ENCODE assay signal across 8 cellular contexts in genomic region chr15:94844533-94845390, GRCh38.
DNase-seq lines count a peak whose midpoint lies in the region; TF ChIP-seq lines count a peak whose summit lies in the region.

No MANE protein-coding gene starts in this region.

- H3K4me1 ChIP-seq in suprapubic skin: peaks cover 8% of the 10 kb centered on the region

- no peaks in the 10 kb centered on the region for H3K36me3 ChIP-seq in suprapubic skin

- H3K27ac Mint-ChIP-seq in activated CD4-positive, alpha-beta T cell treated with anti-CD3 and anti-CD28 coated beads, Interleukin-2, amount 10 ng/mL, durations not matched to agents 7 days and 5 days: peak overlapping the region; percentile 51

- TF ChIP-seq EP300 in suprapubic skin (IDR thresholded peaks at IDR 0.05): no peak

- H3K27me3 Mint-ChIP-seq in activated CD4-positive, alpha-beta T cell treated with anti-CD3 and anti-CD28 coated beads, Interleukin-2, amount 10 ng/mL, durations not matched to agents 7 days and 5 days: peaks cover 34% of the 10 kb centered on the region

- H3K4me1 Mint-ChIP-seq in activated CD4-positive, alpha-beta T cell treated with anti-CD3 and anti-CD28 coated beads, Interleukin-2, amount 10 ng/mL, durations not matched to agents 7 days and 5 days: no peaks in the 10 kb centered on the region

- no peaks in the 10 kb centered on the region for H3K9me3 Mint-ChIP-seq in activated CD4-positive, alpha-beta T cell treated with anti-CD3 and anti-CD28 coated beads, Interleukin-2, amount 10 ng/mL, durations not matched to agents 7 days and 5 days

- peaks cover 9% of the 10 kb centered on the region for H3K27me3 ChIP-seq in suprapubic skin

- POLR2A ChIA-PET in activated CD4-positive, alpha-beta T cell treated with anti-CD3 and anti-CD28 coated beads, Interleukin-2, amount 10 ng/mL, durations not matched to agents 7 days and 5 days (lab: Charles Lee): no interaction called here

- H3K27ac ChIP-seq in coronary artery (peak overlapping the region; percentile 88), suprapubic skin (peak overlapping the region; percentile 59)

- no peak for DNase-seq in activated CD4-positive, alpha-beta T cell treated with anti-CD3 and anti-CD28 coated beads, Interleukin-2, amount 10 ng/mL, durations not matched to agents 7 days and 5 days
- no peak for DNase-seq in activated CD4-positive, alpha-beta T cell treated with anti-CD3 and anti-CD28 coated beads, Interleukin-2, amount 50 U/mL, for 48 hours
- DNase-seq in coronary artery (ENCODE audit: low spot score) (no peak), kidney tubule cell (ENCODE audit: low spot score) (peak; percentile 63), suprapubic skin (ENCODE audit: low spot score in 2 of 2) (peak in 1 of 2 donors; percentile 71), cortex of kidney (lab: John Stamatoyannopoulos, UW) (no peak), amniotic stem cell (lab: John Stamatoyannopoulos, UW) (no peak), H4 (ENCODE audit: low spot score) (no peak)

- CTCF ChIA-PET in activated CD4-positive, alpha-beta T cell treated with anti-CD3 and anti-CD28 coated beads, Interleukin-2, amount 10 ng/mL, durations not matched to agents 7 days and 5 days (lab: Charles Lee): no interaction called here

- WGBS in suprapubic skin: 6% methylated on average over 32 of the region's 83 CpGs

- no peak for TF ChIP-seq POLR2A in suprapubic skin (IDR thresholded peaks at IDR 0.05)

- H3K4me3 ChIP-seq in coronary artery: peak overlapping the region; percentile 73
- H3K4me3 ChIP-seq in suprapubic skin: peak overlapping the region; percentile 46

- H3K9me3 ChIP-seq in suprapubic skin: no peaks in the 10 kb centered on the region

- TF ChIP-seq CTCF in coronary artery (IDR thresholded peaks at IDR 0.05): no peak
- no peak for TF ChIP-seq CTCF in suprapubic skin (IDR thresholded peaks at IDR 0.05)

- H3K4me3 Mint-ChIP-seq in activated CD4-positive, alpha-beta T cell treated with anti-CD3 and anti-CD28 coated beads, Interleukin-2, amount 10 ng/mL, durations not matched to agents 7 days and 5 days: no peak overlapping the region

- no peaks in the 10 kb centered on the region for H3K36me3 Mint-ChIP-seq in activated CD4-positive, alpha-beta T cell treated with anti-CD3 and anti-CD28 coated beads, Interleukin-2, amount 10 ng/mL, durations not matched to agents 7 days and 5 days (ENCODE audit: low read depth)
